Comparison of ENCODE assay signal across 37 cellular contexts in the genomic region with DNA sequence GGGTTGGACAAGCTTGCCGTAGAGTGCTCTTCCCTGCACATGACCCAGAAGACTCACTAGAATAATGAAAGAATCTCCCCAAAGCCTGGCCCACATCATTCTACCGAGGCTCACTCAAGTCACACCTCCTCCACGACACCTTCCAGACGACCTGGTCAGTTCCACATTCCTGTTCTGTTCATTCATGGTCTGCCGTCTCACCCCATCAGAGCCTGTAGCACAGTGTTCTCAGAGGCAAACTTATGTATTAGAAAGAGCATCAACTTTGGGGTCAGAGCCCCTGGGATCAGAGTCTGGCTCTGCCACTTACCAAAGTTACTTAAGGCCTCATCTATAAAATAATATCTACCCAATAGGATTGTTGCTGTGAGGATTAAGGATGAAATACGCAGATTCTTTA.
"Had no signal": no experiment of that assay in that cellular context is flagged by ENCODE, and none has a peak within 500 bp of the region (broad histone marks: within the 10 kb centered on the region; RNA-seq: fewer than 3 reads in every experiment).

No MANE protein-coding gene starts in this region.

- H3K27me3 ChIP-seq: adrenal gland, body of pancreas, brain microvascular endothelial cell, breast epithelium had no signal

- H3K36me3 ChIP-seq: adrenal gland, brain microvascular endothelial cell, breast epithelium had no signal

- H3K9me3 ChIP-seq: adrenal gland, body of pancreas, breast epithelium had no signal

- H3K4me3 Mint-ChIP-seq: activated CD4-positive, alpha-beta memory T cell treated with anti-CD3 and anti-CD28 coated beads, Interleukin-2, amount 10 ng/mL, durations not matched to agents 7 days and 5 days; activated CD4-positive, alpha-beta T cell treated with anti-CD3 and anti-CD28 coated beads for 36 hours; activated CD4-positive, alpha-beta T cell treated with anti-CD3 and anti-CD28 coated beads, Interleukin-2, amount 10 ng/mL, durations not matched to agents 7 days and 5 days; activated CD8-positive, alpha-beta T cell treated with anti-CD3 and anti-CD28 coated beads, Interleukin-2, amount 10 ng/mL, durations not matched to agents 7 days and 5 days; activated naive CD4-positive, alpha-beta T cell treated with anti-CD3 and anti-CD28 coated beads for 36 hours; activated naive CD8-positive, alpha-beta T cell treated with anti-CD3 and anti-CD28 coated beads for 36 hours; activated T-cell treated with anti-CD3 and anti-CD28 coated beads, Interleukin-2, amount 50 U/mL, for 4 hours; activated T-cell treated with anti-CD3 and anti-CD28 coated beads, Interleukin-2, amount 50 U/mL, for 72 hours; activated T-helper 1 cell treated with anti-CD3 and anti-CD28 coated beads, Interleukin-12 subunit alpha, Interleukin-12 subunit beta, Interleukin-2, Interleukin-4 antibody, amounts not matched to agents 30 ng/mL and 10 ng/mL and 1 ng/mL, durations not matched to agents 14 hours and 24 hours and 36 hours; activated T-helper 17 cell treated with anti-CD3 and anti-CD28 coated beads, Interleukin-2, amount 50 U/mL, for 72 hours; T-helper 1 cell treated with Interleukin-12 subunit alpha and Interleukin-12 subunit beta and Interleukin-4 antibody, amounts not matched to agents 30 μg/mL and 1 μg/mL, for 36 hours; T-helper 2 cell treated with Interferon-gamma antibody and Interleukin-4, amounts not matched to agents 5 μg/mL and 100 μg/mL, for 36 hours had no signal

- H3K27ac ChIP-seq: adrenal gland, body of pancreas, brain microvascular endothelial cell, breast epithelium, VCaP had no signal

- ATAC-seq: activated CD4-positive, alpha-beta T cell treated with anti-CD3 and anti-CD28 coated beads for 36 hours; activated CD4-positive, CD25-positive, alpha-beta regulatory T cell treated with anti-CD3 and anti-CD28 coated beads, Interleukin-2, amount 50 U/mL, for 24 hours; activated CD8-positive, alpha-beta T cell treated with anti-CD3 and anti-CD28 coated beads, Interleukin-2, amount 10 ng/mL, durations not matched to agents 7 days and 5 days; activated naive CD4-positive, alpha-beta T cell treated with anti-CD3 and anti-CD28 coated beads, Interleukin-2, amount 50 U/mL, for 72 hours; activated T-cell treated with anti-CD3 and anti-CD28 coated beads, Interleukin-2, amount 50 U/mL, for 4 hours; activated T-cell treated with anti-CD3 and anti-CD28 coated beads, Interleukin-2, amount 50 U/mL, for 72 hours; activated T-helper 17 cell treated with anti-CD3 and anti-CD28 coated beads, Interleukin-2, amount 50 U/mL, for 72 hours; body of pancreas had no signal

- H3K36me3 Mint-ChIP-seq: activated naive CD4-positive, alpha-beta T cell treated with anti-CD3 and anti-CD28 coated beads, Interleukin-2, amount 50 U/mL, for 72 hours had no signal

- H3K27me3 Mint-ChIP-seq: activated naive CD8-positive, alpha-beta T cell treated with anti-CD3 and anti-CD28 coated beads for 36 hours; activated T-helper 17 cell treated with anti-CD3 and anti-CD28 coated beads, Interleukin-2, amount 50 U/mL, for 72 hours had no signal

- H3K9me3 Mint-ChIP-seq: activated CD4-positive, alpha-beta memory T cell treated with anti-CD3 and anti-CD28 coated beads, Interleukin-2, amount 10 ng/mL, durations not matched to agents 7 days and 5 days; activated CD4-positive, alpha-beta T cell treated with anti-CD3 and anti-CD28 coated beads, Interleukin-2, amount 10 ng/mL, durations not matched to agents 7 days and 5 days; activated T-cell treated with anti-CD3 and anti-CD28 coated beads, Interleukin-2, amount 50 U/mL, for 4 hours; activated T-helper 1 cell treated with anti-CD3 and anti-CD28 coated beads, Interleukin-12 subunit alpha, Interleukin-12 subunit beta, Interleukin-2, Interleukin-4 antibody, amounts not matched to agents 30 ng/mL and 10 ng/mL and 1 ng/mL, durations not matched to agents 14 hours and 24 hours and 36 hours; activated T-helper 17 cell treated with anti-CD3 and anti-CD28 coated beads, Interleukin-2, amount 50 U/mL, for 72 hours; T-helper 1 cell treated with Interleukin-12 subunit alpha and Interleukin-12 subunit beta and Interleukin-4 antibody, amounts not matched to agents 30 μg/mL and 1 μg/mL, for 36 hours; T-helper 2 cell treated with Interferon-gamma antibody and Interleukin-4, amounts not matched to agents 5 μg/mL and 100 μg/mL, for 36 hours had no signal

- H3K27ac Mint-ChIP-seq: activated CD4-positive, alpha-beta memory T cell treated with anti-CD3 and anti-CD28 coated beads, Interleukin-2, amount 10 ng/mL, durations not matched to agents 7 days and 5 days; activated CD4-positive, alpha-beta T cell treated with anti-CD3 and anti-CD28 coated beads for 36 hours; activated CD4-positive, alpha-beta T cell treated with anti-CD3 and anti-CD28 coated beads, Interleukin-2, amount 10 ng/mL, durations not matched to agents 7 days and 5 days; activated CD8-positive, alpha-beta T cell treated with anti-CD3 and anti-CD28 coated beads, Interleukin-2, amount 10 ng/mL, durations not matched to agents 7 days and 5 days; activated naive CD4-positive, alpha-beta T cell treated with anti-CD3 and anti-CD28 coated beads for 36 hours; activated naive CD4-positive, alpha-beta T cell treated with anti-CD3 and anti-CD28 coated beads, Interleukin-2, amount 50 U/mL, for 72 hours; activated naive CD8-positive, alpha-beta T cell treated with anti-CD3 and anti-CD28 coated beads for 36 hours; activated T-cell treated with anti-CD3 and anti-CD28 coated beads, Interleukin-2, amount 50 U/mL, for 72 hours; activated T-helper 1 cell treated with anti-CD3 and anti-CD28 coated beads, Interleukin-12 subunit alpha, Interleukin-12 subunit beta, Interleukin-2, Interleukin-4 antibody, amounts not matched to agents 30 ng/mL and 10 ng/mL and 1 ng/mL, durations not matched to agents 14 hours and 24 hours and 36 hours; activated T-helper 17 cell treated with anti-CD3 and anti-CD28 coated beads, Interleukin-2, amount 50 U/mL, for 72 hours; T-helper 1 cell treated with Interleukin-12 subunit alpha and Interleukin-12 subunit beta and Interleukin-4 antibody, amounts not matched to agents 30 μg/mL and 1 μg/mL, for 36 hours; T-helper 2 cell treated with Interferon-gamma antibody and Interleukin-4, amounts not matched to agents 5 μg/mL and 100 μg/mL, for 36 hours had no signal

- H3K4me3 ChIP-seq: adrenal gland, body of pancreas, breast epithelium had no signal

- H3K4me1 Mint-ChIP-seq: activated CD4-positive, alpha-beta memory T cell treated with anti-CD3 and anti-CD28 coated beads, Interleukin-2, amount 10 ng/mL, durations not matched to agents 7 days and 5 days; activated CD4-positive, alpha-beta T cell treated with anti-CD3 and anti-CD28 coated beads, Interleukin-2, amount 10 ng/mL, durations not matched to agents 7 days and 5 days; activated T-helper 17 cell treated with anti-CD3 and anti-CD28 coated beads, Interleukin-2, amount 50 U/mL, for 72 hours had no signal

- DNase-seq: activated CD4-positive, alpha-beta memory T cell treated with anti-CD3 and anti-CD28 coated beads, Interleukin-2, amount 10 ng/mL, durations not matched to agents 7 days and 5 days; activated CD4-positive, alpha-beta T cell treated with anti-CD3 and anti-CD28 coated beads for 1 hour; activated CD4-positive, alpha-beta T cell treated with anti-CD3 and anti-CD28 coated beads for 36 hours; activated CD4-positive, alpha-beta T cell treated with anti-CD3 and anti-CD28 coated beads for 48 hours; activated CD4-positive, alpha-beta T cell treated with anti-CD3 and anti-CD28 coated beads, Interleukin-2, amount 10 ng/mL, durations not matched to agents 7 days and 5 days; activated CD4-positive, alpha-beta T cell treated with anti-CD3 and anti-CD28 coated beads, Interleukin-2, amount 50 U/mL, for 48 hours; activated CD4-positive, CD25-positive, alpha-beta regulatory T cell; activated CD8-positive, alpha-beta memory T cell treated with anti-CD3 and anti-CD28 coated beads for 24 hours; activated CD8-positive, alpha-beta memory T cell treated with anti-CD3 and anti-CD28 coated beads, Interleukin-2, amount 50 U/mL, for 4 hours; activated CD8-positive, alpha-beta T cell treated with anti-CD3 and anti-CD28 coated beads, Interleukin-2, amount 10 ng/mL, durations not matched to agents 7 days and 5 days; activated effector memory CD4-positive, alpha-beta T cell treated with anti-CD3 and anti-CD28 coated beads, Interleukin-2, amount 50 U/mL, for 16 hours; activated gamma-delta T cell treated with Interleukin-2 at 50 U/mL for 16 hours; activated naive CD4-positive, alpha-beta T cell; activated naive CD4-positive, alpha-beta T cell treated with anti-CD3 and anti-CD28 coated beads for 36 hours; activated naive CD4-positive, alpha-beta T cell treated with anti-CD3 and anti-CD28 coated beads, Interleukin-2, amount 50 U/mL, for 16 hours; activated naive CD8-positive, alpha-beta T cell treated with anti-CD3 and anti-CD28 coated beads for 36 hours; activated T-cell treated with anti-CD3 and anti-CD28 coated beads for 4 hours; activated T-cell treated with anti-CD3 and anti-CD28 coated beads, Interleukin-2, amount 50 U/mL, for 1 hour; activated T-cell treated with anti-CD3 and anti-CD28 coated beads, Interleukin-2, amount 50 U/mL, for 4 hours; activated T-cell treated with anti-CD3 and anti-CD28 coated beads, Interleukin-2, amount 50 U/mL, for 72 hours; adrenal gland; amniotic stem cell; aorta; body of pancreas; brain microvascular endothelial cell; central memory CD4-positive, alpha-beta T cell; T-helper 1 cell; T-helper 2 cell; T-helper 9 cell had no signal
